14 cellular contexts compared by ENCODE assay signal in the genomic region with DNA sequence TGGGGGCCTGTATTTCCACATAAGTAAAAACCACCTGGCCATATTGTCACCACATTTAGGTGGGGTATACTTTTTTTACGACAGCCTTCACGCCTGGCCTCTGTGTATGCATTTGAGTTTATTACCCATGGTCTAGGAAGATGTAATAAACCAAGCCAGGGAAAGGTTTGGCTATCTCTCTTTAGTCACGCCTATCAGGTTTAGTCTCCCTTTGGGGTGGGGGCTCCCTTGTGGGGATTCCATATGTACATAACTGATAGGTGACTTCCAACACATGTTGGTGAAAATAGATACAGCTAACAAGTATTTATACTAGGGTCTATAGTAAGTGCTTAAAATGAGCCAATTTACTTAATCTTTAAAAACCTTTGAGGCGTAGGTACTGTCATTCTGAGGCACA. TPM values are rescaled to one million over a fixed set of nuclear protein-coding genes. Genes with fewer than 3 reads are reported as not detected.
DNase-seq lines count a peak whose midpoint lies in the region; ATAC-seq and TF ChIP-seq lines count a peak whose summit lies in the region.
"Had no signal": no experiment of that assay in that cellular context is flagged by ENCODE, and none has a peak within 500 bp of the region (broad histone marks: within the 10 kb centered on the region; RNA-seq: fewer than 3 reads in every experiment).

No MANE protein-coding gene starts in this region.

- no peak for DNase-seq in GM12865 (ENCODE audit: low read depth)
- no peak for DNase-seq in WTC11 (ENCODE audit: low spot score)
- DNase-seq in NCI-H2227 treated with DMSO at 0.1 percent for 48 hours (lab: John Stamatoyannopoulos, UW), result no peak
- DNase-seq in T1000 (lab: John Stamatoyannopoulos, UW), result no peak
- DNase-seq: DMS 273 treated with DMSO at 0.1 percent for 48 hours, NCI-H1436, upper lobe of left lung had no signal

- no peaks in the 10 kb centered on the region for H3K27me3 ChIP-seq in BLaER1 treated with 17β-estradiol and CSF1 and Interleukin-3, amounts not matched to agents 10 nM and 100 nM
- H3K27me3 ChIP-seq in iPS-18a (ENCODE audit: control insufficient read depth, insufficient read depth, low read length), result no peaks in the 10 kb centered on the region
- H3K27me3 ChIP-seq: upper lobe of left lung had no signal

- peak overlapping the region; percentile 26; the same call in 1 of the 2 replicates for H3K4me3 Mint-ChIP-seq in WTC11

- CTCF ChIA-PET in WTC11 (lab: Charles Lee), result no interaction called here

- no peaks in the 10 kb centered on the region for H3K9me3 ChIP-seq in BLaER1 treated with 17β-estradiol and CSF1 and Interleukin-3, amounts not matched to agents 10 nM and 100 nM (replicated peaks in 1 of 11)
- no peaks in the 10 kb centered on the region for H3K9me3 ChIP-seq in iPS-18a (ENCODE audit: control insufficient read depth, low read depth, low read length)
- H3K9me3 ChIP-seq: upper lobe of left lung had no signal

- H3K4me2 ChIP-seq in BLaER1 treated with 17β-estradiol and CSF1 and Interleukin-3, amounts not matched to agents 10 nM and 100 nM, result peak overlapping the region; percentile 68 to 99 (median 92)

- ATAC-seq in WTC11, result no peak
- ATAC-seq in HG02623 (IDR thresholded peaks at IDR 0.05; ENCODE audit: unreplicated experiment), result no peak
- ATAC-seq in HG03139 (IDR thresholded peaks at IDR 0.05; ENCODE audit: unreplicated experiment), result no peak
- ATAC-seq: left lobe of liver had no signal

- peak overlapping the region in 6 of 11 experiments; percentile 0 to 90 (median 26); a peak in 6 of 22 replicates for H3K9ac ChIP-seq in BLaER1 treated with 17β-estradiol and CSF1 and Interleukin-3, amounts not matched to agents 10 nM and 100 nM
- H3K9ac ChIP-seq in iPS-18a (ENCODE audit: low read length), result no peak overlapping the region

- no peak overlapping the region; the same call in 1 of the 2 replicates for H3K27ac Mint-ChIP-seq in WTC11

- H3K36me3 Mint-ChIP-seq in WTC11, result peaks cover 34% of the 10 kb centered on the region

- POLR2A ChIA-PET in WTC11 (lab: Charles Lee), result no interaction called here

- no peak overlapping the region for H3K27ac ChIP-seq in BLaER1 treated with 17β-estradiol and CSF1 and Interleukin-3, amounts not matched to agents 10 nM and 100 nM
- H3K27ac ChIP-seq in iPS-18a (ENCODE audit: low read length), result no peak overlapping the region
- H3K27ac ChIP-seq: upper lobe of left lung had no signal

- TF ChIP-seq CTCF in GM12865 (IDR thresholded peaks at IDR 0.05; ENCODE audit: insufficient read depth, low read depth, low read length, missing control alignments), result no peak
- TF ChIP-seq CTCF in WTC11 (IDR thresholded peaks at IDR 0.05), result no peak

- peaks cover 51 to 76% (median 64%) of the 10 kb centered on the region in 10 experiments for H3K4me1 ChIP-seq in BLaER1 treated with 17β-estradiol and CSF1 and Interleukin-3, amounts not matched to agents 10 nM and 100 nM
- H3K4me1 ChIP-seq in iPS-18a (ENCODE audit: control insufficient read depth, low read depth, low read length), result peaks cover 22% of the 10 kb centered on the region

- H3K36me3 ChIP-seq in BLaER1 treated with 17β-estradiol and CSF1 and Interleukin-3, amounts not matched to agents 10 nM and 100 nM, result peaks cover 67 to 85% (median 83%) of the 10 kb centered on the region in 11 experiments
- H3K36me3 ChIP-seq in iPS-18a (ENCODE audit: control insufficient read depth, low read depth, low read length), result peaks cover 60% of the 10 kb centered on the region

- H3K4me1 Mint-ChIP-seq in WTC11, result peaks cover 75% of the 10 kb centered on the region

- H4K20me1 ChIP-seq in BLaER1 treated with 17β-estradiol and CSF1 and Interleukin-3, amounts not matched to agents 10 nM and 100 nM, result peaks cover 85 to 88% (median 86%) of the 10 kb centered on the region in 11 experiments

- no peaks in the 10 kb centered on the region; the same call in 1 of the 2 replicates for H3K27me3 Mint-ChIP-seq in WTC11 (ENCODE audit: low read depth)

- H3K4me3 ChIP-seq in BLaER1 treated with 17β-estradiol and CSF1 and Interleukin-3, amounts not matched to agents 10 nM and 100 nM, result peak overlapping the region in 7 of 10 experiments; percentile 14 to 98 (median 92); a peak in 8 of 20 replicates
- H3K4me3 ChIP-seq in GM12865 (ENCODE audit: low read depth, low read length) (peak overlapping the region; percentile 86), iPS-18a (ENCODE audit: low read length) (peak overlapping the region; percentile 92)
- H3K4me3 ChIP-seq: upper lobe of left lung had no signal

- no peaks in the 10 kb centered on the region for H3K9me3 Mint-ChIP-seq in WTC11

TF ChIP-seq in WTC11, 78 proteins besides CTCF, POLR2A, EP300 and RAD21:
- TF ChIP-seq ZMAT4 (CRISPR knock-in tag; IDR thresholded peaks at IDR 0.05), result no peak

RNA-seq across cellular contexts. Expression of gene YBX1, which starts 4.2 kb away (rescaled TPM):
- 1,098 to 1,172 TPM (median 1,151 TPM) in 3 replicates for total RNA-seq in WTC11 (2021)

RNA-seq across cellular contexts. Expression of gene PPIH, which starts 28.2 kb away (rescaled TPM):
- 68.5 to 73.1 TPM (median 69.3 TPM) in 3 replicates for total RNA-seq in WTC11 (2021)

RNA-seq across cellular contexts. Expression of gene CLDN19, which starts 53.6 kb away (rescaled TPM):
- total RNA-seq in WTC11 (2021), result 8.1 to 15.9 TPM (median 14.7 TPM) in 3 replicates
- total RNA-seq: frontal cortex; left lobe of liver; T-helper 1 cell treated with Interleukin-12 subunit alpha and Interleukin-12 subunit beta and Interleukin-4 antibody, amounts not matched to agents 30 ng/mL and 1 ng/mL, for 36 hours; upper lobe of left lung had no signal
